In the genomic region with DNA sequence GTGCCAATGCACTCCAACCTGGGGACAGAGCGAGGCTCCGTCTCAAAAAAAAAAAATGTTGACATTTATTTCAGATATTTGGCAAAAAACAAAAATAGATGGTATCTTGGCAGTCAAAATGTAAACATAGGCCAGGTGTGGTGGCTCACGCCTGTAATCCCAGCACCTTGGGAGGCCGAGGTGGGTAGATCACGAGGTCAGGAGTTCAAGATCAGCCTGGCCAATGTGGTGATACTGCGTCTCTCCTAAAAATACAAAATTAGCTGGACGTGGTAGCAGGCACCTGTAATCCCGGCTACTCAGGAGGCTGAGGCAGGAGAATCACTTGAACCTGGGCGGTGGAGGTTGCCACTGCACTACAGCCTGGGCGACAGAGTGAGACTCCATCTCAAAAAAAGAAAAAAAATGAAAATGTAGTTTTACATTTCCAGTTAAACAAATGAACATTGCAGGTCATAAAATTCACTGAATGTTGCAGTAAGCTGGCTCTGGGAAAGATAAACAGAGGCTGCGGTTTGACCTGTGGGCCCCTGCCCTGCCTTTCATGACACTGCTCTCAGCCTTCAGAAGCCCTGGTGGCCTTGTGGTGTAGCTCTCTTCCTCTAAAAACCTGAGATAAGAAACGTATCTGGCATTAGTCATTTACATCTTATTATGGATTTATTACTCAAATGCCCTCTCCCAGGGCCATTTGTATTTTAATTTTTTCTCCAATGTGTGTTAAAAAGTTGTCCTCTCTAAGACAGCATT, we compare ENCODE assay signal across 2 cellular contexts.
TF ChIP-seq lines count a peak whose summit lies in the region.

No MANE protein-coding gene starts in this region.

TF ChIP-seq in GM23338, 12 proteins besides CTCF, POLR2A, EP300 and RAD21 (continued from another document):
- TF ChIP-seq, protein P1, sequence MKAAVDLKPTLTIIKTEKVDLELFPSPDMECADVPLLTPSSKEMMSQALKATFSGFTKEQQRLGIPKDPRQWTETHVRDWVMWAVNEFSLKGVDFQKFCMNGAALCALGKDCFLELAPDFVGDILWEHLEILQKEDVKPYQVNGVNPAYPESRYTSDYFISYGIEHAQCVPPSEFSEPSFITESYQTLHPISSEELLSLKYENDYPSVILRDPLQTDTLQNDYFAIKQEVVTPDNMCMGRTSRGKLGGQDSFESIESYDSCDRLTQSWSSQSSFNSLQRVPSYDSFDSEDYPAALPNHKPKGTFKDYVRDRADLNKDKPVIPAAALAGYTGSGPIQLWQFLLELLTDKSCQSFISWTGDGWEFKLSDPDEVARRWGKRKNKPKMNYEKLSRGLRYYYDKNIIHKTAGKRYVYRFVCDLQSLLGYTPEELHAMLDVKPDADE (IDR thresholded peaks at IDR 0.05) = no peak
- TF ChIP-seq STAT1 (IDR thresholded peaks at IDR 0.05; ENCODE audit: unreplicated experiment) = no peak
- no peak for TF ChIP-seq EZH2 (IDR thresholded peaks at IDR 0.05; ENCODE audit: low read depth, unreplicated experiment)
- no peak for TF ChIP-seq NANOG (IDR thresholded peaks at IDR 0.05; ENCODE audit: borderline replicate concordance)

TF ChIP-seq in K562, 482 proteins besides CTCF, POLR2A, EP300 and RAD21 (continued from another document and continues in another):
- TF ChIP-seq, protein P2, sequence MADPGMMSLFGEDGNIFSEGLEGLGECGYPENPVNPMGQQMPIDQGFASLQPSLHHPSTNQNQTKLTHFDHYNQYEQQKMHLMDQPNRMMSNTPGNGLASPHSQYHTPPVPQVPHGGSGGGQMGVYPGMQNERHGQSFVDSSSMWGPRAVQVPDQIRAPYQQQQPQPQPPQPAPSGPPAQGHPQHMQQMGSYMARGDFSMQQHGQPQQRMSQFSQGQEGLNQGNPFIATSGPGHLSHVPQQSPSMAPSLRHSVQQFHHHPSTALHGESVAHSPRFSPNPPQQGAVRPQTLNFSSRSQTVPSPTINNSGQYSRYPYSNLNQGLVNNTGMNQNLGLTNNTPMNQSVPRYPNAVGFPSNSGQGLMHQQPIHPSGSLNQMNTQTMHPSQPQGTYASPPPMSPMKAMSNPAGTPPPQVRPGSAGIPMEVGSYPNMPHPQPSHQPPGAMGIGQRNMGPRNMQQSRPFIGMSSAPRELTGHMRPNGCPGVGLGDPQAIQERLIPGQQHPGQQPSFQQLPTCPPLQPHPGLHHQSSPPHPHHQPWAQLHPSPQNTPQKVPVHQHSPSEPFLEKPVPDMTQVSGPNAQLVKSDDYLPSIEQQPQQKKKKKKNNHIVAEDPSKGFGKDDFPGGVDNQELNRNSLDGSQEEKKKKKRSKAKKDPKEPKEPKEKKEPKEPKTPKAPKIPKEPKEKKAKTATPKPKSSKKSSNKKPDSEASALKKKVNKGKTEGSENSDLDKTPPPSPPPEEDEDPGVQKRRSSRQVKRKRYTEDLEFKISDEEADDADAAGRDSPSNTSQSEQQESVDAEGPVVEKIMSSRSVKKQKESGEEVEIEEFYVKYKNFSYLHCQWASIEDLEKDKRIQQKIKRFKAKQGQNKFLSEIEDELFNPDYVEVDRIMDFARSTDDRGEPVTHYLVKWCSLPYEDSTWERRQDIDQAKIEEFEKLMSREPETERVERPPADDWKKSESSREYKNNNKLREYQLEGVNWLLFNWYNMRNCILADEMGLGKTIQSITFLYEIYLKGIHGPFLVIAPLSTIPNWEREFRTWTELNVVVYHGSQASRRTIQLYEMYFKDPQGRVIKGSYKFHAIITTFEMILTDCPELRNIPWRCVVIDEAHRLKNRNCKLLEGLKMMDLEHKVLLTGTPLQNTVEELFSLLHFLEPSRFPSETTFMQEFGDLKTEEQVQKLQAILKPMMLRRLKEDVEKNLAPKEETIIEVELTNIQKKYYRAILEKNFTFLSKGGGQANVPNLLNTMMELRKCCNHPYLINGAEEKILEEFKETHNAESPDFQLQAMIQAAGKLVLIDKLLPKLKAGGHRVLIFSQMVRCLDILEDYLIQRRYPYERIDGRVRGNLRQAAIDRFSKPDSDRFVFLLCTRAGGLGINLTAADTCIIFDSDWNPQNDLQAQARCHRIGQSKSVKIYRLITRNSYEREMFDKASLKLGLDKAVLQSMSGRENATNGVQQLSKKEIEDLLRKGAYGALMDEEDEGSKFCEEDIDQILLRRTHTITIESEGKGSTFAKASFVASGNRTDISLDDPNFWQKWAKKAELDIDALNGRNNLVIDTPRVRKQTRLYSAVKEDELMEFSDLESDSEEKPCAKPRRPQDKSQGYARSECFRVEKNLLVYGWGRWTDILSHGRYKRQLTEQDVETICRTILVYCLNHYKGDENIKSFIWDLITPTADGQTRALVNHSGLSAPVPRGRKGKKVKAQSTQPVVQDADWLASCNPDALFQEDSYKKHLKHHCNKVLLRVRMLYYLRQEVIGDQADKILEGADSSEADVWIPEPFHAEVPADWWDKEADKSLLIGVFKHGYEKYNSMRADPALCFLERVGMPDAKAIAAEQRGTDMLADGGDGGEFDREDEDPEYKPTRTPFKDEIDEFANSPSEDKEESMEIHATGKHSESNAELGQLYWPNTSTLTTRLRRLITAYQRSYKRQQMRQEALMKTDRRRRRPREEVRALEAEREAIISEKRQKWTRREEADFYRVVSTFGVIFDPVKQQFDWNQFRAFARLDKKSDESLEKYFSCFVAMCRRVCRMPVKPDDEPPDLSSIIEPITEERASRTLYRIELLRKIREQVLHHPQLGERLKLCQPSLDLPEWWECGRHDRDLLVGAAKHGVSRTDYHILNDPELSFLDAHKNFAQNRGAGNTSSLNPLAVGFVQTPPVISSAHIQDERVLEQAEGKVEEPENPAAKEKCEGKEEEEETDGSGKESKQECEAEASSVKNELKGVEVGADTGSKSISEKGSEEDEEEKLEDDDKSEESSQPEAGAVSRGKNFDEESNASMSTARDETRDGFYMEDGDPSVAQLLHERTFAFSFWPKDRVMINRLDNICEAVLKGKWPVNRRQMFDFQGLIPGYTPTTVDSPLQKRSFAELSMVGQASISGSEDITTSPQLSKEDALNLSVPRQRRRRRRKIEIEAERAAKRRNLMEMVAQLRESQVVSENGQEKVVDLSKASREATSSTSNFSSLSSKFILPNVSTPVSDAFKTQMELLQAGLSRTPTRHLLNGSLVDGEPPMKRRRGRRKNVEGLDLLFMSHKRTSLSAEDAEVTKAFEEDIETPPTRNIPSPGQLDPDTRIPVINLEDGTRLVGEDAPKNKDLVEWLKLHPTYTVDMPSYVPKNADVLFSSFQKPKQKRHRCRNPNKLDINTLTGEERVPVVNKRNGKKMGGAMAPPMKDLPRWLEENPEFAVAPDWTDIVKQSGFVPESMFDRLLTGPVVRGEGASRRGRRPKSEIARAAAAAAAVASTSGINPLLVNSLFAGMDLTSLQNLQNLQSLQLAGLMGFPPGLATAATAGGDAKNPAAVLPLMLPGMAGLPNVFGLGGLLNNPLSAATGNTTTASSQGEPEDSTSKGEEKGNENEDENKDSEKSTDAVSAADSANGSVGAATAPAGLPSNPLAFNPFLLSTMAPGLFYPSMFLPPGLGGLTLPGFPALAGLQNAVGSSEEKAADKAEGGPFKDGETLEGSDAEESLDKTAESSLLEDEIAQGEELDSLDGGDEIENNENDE (IDR thresholded peaks at IDR 0.05; ENCODE audit: low read depth, low read length) = no peak
- no peak for TF ChIP-seq ZFP30 (CRISPR knock-in tag; IDR thresholded peaks at IDR 0.05; ENCODE audit: borderline replicate concordance)
- TF ChIP-seq MED1 (CRISPR knock-in tag; IDR thresholded peaks at IDR 0.05; ENCODE audit: borderline replicate concordance) = no peak
- TF ChIP-seq ZZZ3 (IDR thresholded peaks at IDR 0.05) = no peak
- no peak for TF ChIP-seq ZBED1 (IDR thresholded peaks at IDR 0.05)
- TF ChIP-seq ZNF41 (CRISPR knock-in tag; conservative IDR thresholded peaks at IDR 0.05) = no peak
- no peak for TF ChIP-seq ZNF277 (CRISPR knock-in tag; IDR thresholded peaks at IDR 0.05; ENCODE audit: borderline replicate concordance)
- TF ChIP-seq GATA2 (CRISPR knock-in tag; IDR thresholded peaks at IDR 0.05) = no peak
- TF ChIP-seq, protein P3, sequence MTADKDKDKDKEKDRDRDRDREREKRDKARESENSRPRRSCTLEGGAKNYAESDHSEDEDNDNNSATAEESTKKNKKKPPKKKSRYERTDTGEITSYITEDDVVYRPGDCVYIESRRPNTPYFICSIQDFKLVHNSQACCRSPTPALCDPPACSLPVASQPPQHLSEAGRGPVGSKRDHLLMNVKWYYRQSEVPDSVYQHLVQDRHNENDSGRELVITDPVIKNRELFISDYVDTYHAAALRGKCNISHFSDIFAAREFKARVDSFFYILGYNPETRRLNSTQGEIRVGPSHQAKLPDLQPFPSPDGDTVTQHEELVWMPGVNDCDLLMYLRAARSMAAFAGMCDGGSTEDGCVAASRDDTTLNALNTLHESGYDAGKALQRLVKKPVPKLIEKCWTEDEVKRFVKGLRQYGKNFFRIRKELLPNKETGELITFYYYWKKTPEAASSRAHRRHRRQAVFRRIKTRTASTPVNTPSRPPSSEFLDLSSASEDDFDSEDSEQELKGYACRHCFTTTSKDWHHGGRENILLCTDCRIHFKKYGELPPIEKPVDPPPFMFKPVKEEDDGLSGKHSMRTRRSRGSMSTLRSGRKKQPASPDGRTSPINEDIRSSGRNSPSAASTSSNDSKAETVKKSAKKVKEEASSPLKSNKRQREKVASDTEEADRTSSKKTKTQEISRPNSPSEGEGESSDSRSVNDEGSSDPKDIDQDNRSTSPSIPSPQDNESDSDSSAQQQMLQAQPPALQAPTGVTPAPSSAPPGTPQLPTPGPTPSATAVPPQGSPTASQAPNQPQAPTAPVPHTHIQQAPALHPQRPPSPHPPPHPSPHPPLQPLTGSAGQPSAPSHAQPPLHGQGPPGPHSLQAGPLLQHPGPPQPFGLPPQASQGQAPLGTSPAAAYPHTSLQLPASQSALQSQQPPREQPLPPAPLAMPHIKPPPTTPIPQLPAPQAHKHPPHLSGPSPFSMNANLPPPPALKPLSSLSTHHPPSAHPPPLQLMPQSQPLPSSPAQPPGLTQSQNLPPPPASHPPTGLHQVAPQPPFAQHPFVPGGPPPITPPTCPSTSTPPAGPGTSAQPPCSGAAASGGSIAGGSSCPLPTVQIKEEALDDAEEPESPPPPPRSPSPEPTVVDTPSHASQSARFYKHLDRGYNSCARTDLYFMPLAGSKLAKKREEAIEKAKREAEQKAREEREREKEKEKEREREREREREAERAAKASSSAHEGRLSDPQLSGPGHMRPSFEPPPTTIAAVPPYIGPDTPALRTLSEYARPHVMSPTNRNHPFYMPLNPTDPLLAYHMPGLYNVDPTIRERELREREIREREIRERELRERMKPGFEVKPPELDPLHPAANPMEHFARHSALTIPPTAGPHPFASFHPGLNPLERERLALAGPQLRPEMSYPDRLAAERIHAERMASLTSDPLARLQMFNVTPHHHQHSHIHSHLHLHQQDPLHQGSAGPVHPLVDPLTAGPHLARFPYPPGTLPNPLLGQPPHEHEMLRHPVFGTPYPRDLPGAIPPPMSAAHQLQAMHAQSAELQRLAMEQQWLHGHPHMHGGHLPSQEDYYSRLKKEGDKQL (CRISPR knock-in tag; IDR thresholded peaks at IDR 0.05; ENCODE audit: borderline replicate concordance) = no peak
- no peak for TF ChIP-seq JUNB (CRISPR knock-in tag; conservative IDR thresholded peaks at IDR 0.05)
- TF ChIP-seq, protein P4, sequence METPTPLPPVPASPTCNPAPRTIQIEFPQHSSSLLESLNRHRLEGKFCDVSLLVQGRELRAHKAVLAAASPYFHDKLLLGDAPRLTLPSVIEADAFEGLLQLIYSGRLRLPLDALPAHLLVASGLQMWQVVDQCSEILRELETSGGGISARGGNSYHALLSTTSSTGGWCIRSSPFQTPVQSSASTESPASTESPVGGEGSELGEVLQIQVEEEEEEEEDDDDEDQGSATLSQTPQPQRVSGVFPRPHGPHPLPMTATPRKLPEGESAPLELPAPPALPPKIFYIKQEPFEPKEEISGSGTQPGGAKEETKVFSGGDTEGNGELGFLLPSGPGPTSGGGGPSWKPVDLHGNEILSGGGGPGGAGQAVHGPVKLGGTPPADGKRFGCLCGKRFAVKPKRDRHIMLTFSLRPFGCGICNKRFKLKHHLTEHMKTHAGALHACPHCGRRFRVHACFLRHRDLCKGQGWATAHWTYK (CRISPR knock-in tag; IDR thresholded peaks at IDR 0.05) = no peak
- TF ChIP-seq E2F5 (CRISPR knock-in tag; IDR thresholded peaks at IDR 0.05) = no peak
- no peak for TF ChIP-seq IRF9 (tag; IDR thresholded peaks at IDR 0.05)
- no peak for TF ChIP-seq PYGO2 (tag; IDR thresholded peaks at IDR 0.05)
- TF ChIP-seq ZNF655 (CRISPR knock-in tag; IDR thresholded peaks at IDR 0.05) = no peak
- TF ChIP-seq, protein P5, sequence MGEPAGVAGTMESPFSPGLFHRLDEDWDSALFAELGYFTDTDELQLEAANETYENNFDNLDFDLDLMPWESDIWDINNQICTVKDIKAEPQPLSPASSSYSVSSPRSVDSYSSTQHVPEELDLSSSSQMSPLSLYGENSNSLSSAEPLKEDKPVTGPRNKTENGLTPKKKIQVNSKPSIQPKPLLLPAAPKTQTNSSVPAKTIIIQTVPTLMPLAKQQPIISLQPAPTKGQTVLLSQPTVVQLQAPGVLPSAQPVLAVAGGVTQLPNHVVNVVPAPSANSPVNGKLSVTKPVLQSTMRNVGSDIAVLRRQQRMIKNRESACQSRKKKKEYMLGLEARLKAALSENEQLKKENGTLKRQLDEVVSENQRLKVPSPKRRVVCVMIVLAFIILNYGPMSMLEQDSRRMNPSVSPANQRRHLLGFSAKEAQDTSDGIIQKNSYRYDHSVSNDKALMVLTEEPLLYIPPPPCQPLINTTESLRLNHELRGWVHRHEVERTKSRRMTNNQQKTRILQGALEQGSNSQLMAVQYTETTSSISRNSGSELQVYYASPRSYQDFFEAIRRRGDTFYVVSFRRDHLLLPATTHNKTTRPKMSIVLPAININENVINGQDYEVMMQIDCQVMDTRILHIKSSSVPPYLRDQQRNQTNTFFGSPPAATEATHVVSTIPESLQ (CRISPR knock-in tag; IDR thresholded peaks at IDR 0.05) = no peak
